Comparison of ENCODE assay signal across 8 cellular contexts in genomic region chr6:108558372-108559096, GRCh38. TPM values are rescaled to one million over a fixed set of nuclear protein-coding genes. Genes with fewer than 3 reads are reported as not detected.
DNase-seq lines count a peak whose midpoint lies in the region; ATAC-seq and TF ChIP-seq lines count a peak whose summit lies in the region.

No MANE protein-coding gene starts in this region.

- H3K4me3 ChIP-seq in kidney epithelial cell (ENCODE audit: low read depth, low read length) = peak overlapping the region; percentile 86

- CTCF ChIA-PET in activated CD4-positive, alpha-beta T cell treated with anti-CD3 and anti-CD28 coated beads for 36 hours (lab: Charles Lee) = interaction anchor here (0.6 to 1.5 kb wide), 4 partner anchors 17 to 952 kb away, joined by 3 to 5 read pairs (median 4); partner anchors contain the start of gene SESN1

- H3K27me3 ChIP-seq in kidney epithelial cell (ENCODE audit: control insufficient read depth, insufficient read depth, low read length) = no peaks in the 10 kb centered on the region

- peaks cover 21% of the 10 kb centered on the region for H3K4me1 Mint-ChIP-seq in activated CD4-positive, alpha-beta T cell treated with anti-CD3 and anti-CD28 coated beads for 36 hours
- peaks cover 22% of the 10 kb centered on the region for H3K4me1 Mint-ChIP-seq in chondrocyte (ENCODE audit: low read depth)

- H3K27ac Mint-ChIP-seq in activated CD4-positive, alpha-beta T cell treated with anti-CD3 and anti-CD28 coated beads for 36 hours = peak overlapping the region; percentile 89
- peak overlapping the region; percentile 93 for H3K27ac Mint-ChIP-seq in chondrocyte (ENCODE audit: unreplicated experiment)

- H3K36me3 ChIP-seq in kidney epithelial cell (ENCODE audit: control insufficient read depth, insufficient read depth, low read length) = no peaks in the 10 kb centered on the region

- TF ChIP-seq CTCF in chondrocyte (IDR thresholded peaks at IDR 0.05) (no peak), kidney epithelial cell (IDR thresholded peaks at IDR 0.05; ENCODE audit: insufficient read depth, low read length, poor library complexity, severe bottlenecking) (no peak)

- peaks cover 14% of the 10 kb centered on the region for H3K27me3 Mint-ChIP-seq in activated CD4-positive, alpha-beta T cell treated with anti-CD3 and anti-CD28 coated beads for 36 hours
- H3K27me3 Mint-ChIP-seq in chondrocyte (ENCODE audit: low read depth) = no peaks in the 10 kb centered on the region

- no peaks in the 10 kb centered on the region for H3K9me3 Mint-ChIP-seq in activated CD4-positive, alpha-beta T cell treated with anti-CD3 and anti-CD28 coated beads for 36 hours (ENCODE audit: low read depth)
- no peaks in the 10 kb centered on the region for H3K9me3 Mint-ChIP-seq in chondrocyte (ENCODE audit: low read depth)

- DNase-seq in AG08396 (ENCODE audit: low spot score) (peak; percentile 91), GM19238 (ENCODE audit: insufficient read length, low spot score) (peak; percentile 73), NCI-H510A (lab: John Stamatoyannopoulos, UW) (peak; percentile 77), chondrocyte (ENCODE audit: low spot score) (peak; percentile 99), kidney epithelial cell (ENCODE audit: low read depth) (peak; percentile 87)
- DNase-seq in activated CD4-positive, alpha-beta T cell treated with anti-CD3 and anti-CD28 coated beads for 36 hours = peak; percentile 98
- DNase-seq in stimulated activated CD4-positive, alpha-beta T cell treated with anti-CD3 and anti-CD28 coated beads, Interleukin-15, amount 100 ng/mL, for 1 hour (ENCODE audit: low read depth in 1 of 2, low spot score in 1 of 2) = peak; percentile 90

- intact Hi-C loops in activated CD4-positive, alpha-beta T cell treated with anti-CD3 and anti-CD28 coated beads for 36 hours (cut with DNase I, micrococcal nuclease) = loop anchor here (1.0 to 10.0 kb wide), 22 partner anchors 224 to 1101 kb away; partner anchors contain the start of genes CD164 (in 2 of the 2), CEP57L1 (in 2 of the 2), SNX3 (in 2 of the 2) and ARMC2 (in 1 of the 2)

- peak; percentile 60 for ATAC-seq in HG03432 (IDR thresholded peaks at IDR 0.05; ENCODE audit: unreplicated experiment)
- peak; percentile 71 for ATAC-seq in activated CD4-positive, alpha-beta T cell treated with anti-CD3 and anti-CD28 coated beads for 36 hours

- peaks cover 11% of the 10 kb centered on the region for H3K36me3 Mint-ChIP-seq in activated CD4-positive, alpha-beta T cell treated with anti-CD3 and anti-CD28 coated beads for 36 hours (ENCODE audit: low read depth)
- H3K36me3 Mint-ChIP-seq in chondrocyte (ENCODE audit: low read depth) = peaks cover 1% of the 10 kb centered on the region

- H3K4me3 Mint-ChIP-seq in activated CD4-positive, alpha-beta T cell treated with anti-CD3 and anti-CD28 coated beads for 36 hours = peak overlapping the region; percentile 83
- H3K4me3 Mint-ChIP-seq in chondrocyte (ENCODE audit: unreplicated experiment) = peak overlapping the region; percentile 82

- POLR2A ChIA-PET in activated CD4-positive, alpha-beta T cell treated with anti-CD3 and anti-CD28 coated beads for 36 hours (lab: Charles Lee) = interaction anchor here (0.6 to 1.6 kb wide), 11 partner anchors 23 to 594 kb away, joined by 3 to 8 read pairs (median 4); partner anchors contain the start of genes ARMC2, CEP57L1 and SESN1

RNA-seq across cellular contexts. Expression of gene FOXO3, which starts 2.2 kb away (rescaled TPM):
- 1 to 10 TPM; 7.4 to 9.0 TPM for total RNA-seq in activated CD4-positive, alpha-beta T cell treated with anti-CD3 and anti-CD28 coated beads for 36 hours
- total RNA-seq in chondrocyte = 42.7 to 58.1 TPM (median 45.0 TPM) in 3 replicates
- total RNA-seq in kidney epithelial cell = 37.5 and 41.4 TPM in 2 replicates

Comparison
In these comparisons a context has a peak if more than half of its experiments do, and no peak if none do; other contexts are left out.
1. Peak in every context shown above with its lines: DNase-seq, ATAC-seq and H3K4me3 ChIP-seq.